ENCODE assay signal across 16 cellular contexts in genomic region chr19:20858861-20859260, GRCh38.
A peak's percentile ranks its signal among the peaks of the same experiment; 100 is the strongest.
DNase-seq lines count a peak whose midpoint lies in the region; ATAC-seq and TF ChIP-seq lines count a peak whose summit lies in the region.
"Had no signal": no experiment of that assay in that cellular context is flagged by ENCODE, and none has a peak within 500 bp of the region (broad histone marks: within the 10 kb centered on the region; RNA-seq: fewer than 3 reads in every experiment).

No MANE protein-coding gene starts in this region.

- H3K4me3 ChIP-seq in BLaER1 treated with 17β-estradiol and CSF1 and Interleukin-3, amounts not matched to agents 10 nM and 100 nM, result peak overlapping the region in 2 of 10 experiments; percentile 2 to 14; a peak in 1 of 20 replicates
- peak overlapping the region; percentile 18 for H3K4me3 ChIP-seq in NT2/D1 (ENCODE audit: insufficient read length, low read depth)
- H3K4me3 ChIP-seq in endodermal cell (ENCODE audit: low read length), result no peak overlapping the region
- H3K4me3 ChIP-seq in coronary artery, result no peak overlapping the region

- H3K27ac Mint-ChIP-seq in endodermal cell, result no peak overlapping the region

- peaks cover 64 to 89% (median 79%) of the 10 kb centered on the region in 11 experiments for H3K9me3 ChIP-seq in BLaER1 treated with 17β-estradiol and CSF1 and Interleukin-3, amounts not matched to agents 10 nM and 100 nM (replicated peaks in 1 of 11)
- peaks cover 9% of the 10 kb centered on the region; the same call in 1 of the 2 replicates for H3K9me3 ChIP-seq in NT2/D1 (ENCODE audit: insufficient read depth, low read length)
- H3K9me3 ChIP-seq in endodermal cell (ENCODE audit: control insufficient read depth, low read length), result peaks cover 26% of the 10 kb centered on the region

- H3K4me1 ChIP-seq in BLaER1 treated with 17β-estradiol and CSF1 and Interleukin-3, amounts not matched to agents 10 nM and 100 nM, result peaks cover 0 to 15% (median 12%) of the 10 kb centered on the region in 10 experiments; a peak in 12 of 20 replicates
- no peaks in the 10 kb centered on the region for H3K4me1 ChIP-seq in NT2/D1 (ENCODE audit: insufficient read depth, insufficient read length)
- no peaks in the 10 kb centered on the region for H3K4me1 ChIP-seq in endodermal cell (ENCODE audit: control insufficient read depth, insufficient read depth, low read length)

- no peaks in the 10 kb centered on the region for H3K27me3 ChIP-seq in BLaER1 treated with 17β-estradiol and CSF1 and Interleukin-3, amounts not matched to agents 10 nM and 100 nM
- H3K27me3 ChIP-seq in NT2/D1 (ENCODE audit: insufficient read depth, insufficient read length) (no peaks in the 10 kb centered on the region), endodermal cell (ENCODE audit: control insufficient read depth, insufficient read depth, low read length, poor library complexity, severe bottlenecking) (no peaks in the 10 kb centered on the region)

- H3K4me2 ChIP-seq in BLaER1 treated with 17β-estradiol and CSF1 and Interleukin-3, amounts not matched to agents 10 nM and 100 nM, result peak overlapping the region in 8 of 11 experiments; percentile 16 to 66 (median 48); a peak in 15 of 22 replicates
- H3K4me2 ChIP-seq: KMS-11 had no signal

- H3K4me1 Mint-ChIP-seq in endodermal cell, result no peaks in the 10 kb centered on the region
- H3K4me1 Mint-ChIP-seq: CD4-positive, alpha-beta memory T cell had no signal

- no peaks in the 10 kb centered on the region for H3K27me3 Mint-ChIP-seq in endodermal cell (ENCODE audit: insufficient read depth)
- H3K27me3 Mint-ChIP-seq: CD4-positive, alpha-beta memory T cell had no signal

- WGBS in endodermal cell (ENCODE audit: insufficient coverage in 1 of 2, insufficient read length in 1 of 2), 2 experiments, result 70 to 78% methylated on average over 2 to 4 of the region's 4 CpGs

- ATAC-seq in HG02938 (IDR thresholded peaks at IDR 0.05; ENCODE audit: unreplicated experiment) (no peak), GM19467 (IDR thresholded peaks at IDR 0.05; ENCODE audit: unreplicated experiment) (no peak)

- no peak for TF ChIP-seq CTCF in endodermal cell (conservative IDR thresholded peaks at IDR 0.05)
- no peak for TF ChIP-seq CTCF in coronary artery (IDR thresholded peaks at IDR 0.05)

- no peak overlapping the region for H3K27ac ChIP-seq in BLaER1 treated with 17β-estradiol and CSF1 and Interleukin-3, amounts not matched to agents 10 nM and 100 nM
- no peak overlapping the region for H3K27ac ChIP-seq in endodermal cell (ENCODE audit: low read depth, low read length)
- H3K27ac ChIP-seq in coronary artery, result no peak overlapping the region
- H3K27ac ChIP-seq: C4-2B, KMS-11 had no signal

- no peak overlapping the region for H3K9ac ChIP-seq in BLaER1 treated with 17β-estradiol and CSF1 and Interleukin-3, amounts not matched to agents 10 nM and 100 nM
- no peak overlapping the region for H3K9ac ChIP-seq in NT2/D1 (ENCODE audit: insufficient read length, low read depth)
- no peak overlapping the region for H3K9ac ChIP-seq in endodermal cell (ENCODE audit: extremely low read depth, low read length, poor library complexity, severe bottlenecking)
- H3K9ac ChIP-seq: KMS-11 had no signal

- no peaks in the 10 kb centered on the region for H3K36me3 ChIP-seq in BLaER1 treated with 17β-estradiol and CSF1 and Interleukin-3, amounts not matched to agents 10 nM and 100 nM
- H3K36me3 ChIP-seq in NT2/D1 (ENCODE audit: insufficient read depth, insufficient read length, low read length) (no peaks in the 10 kb centered on the region), endodermal cell (ENCODE audit: control insufficient read depth, insufficient read depth, low read length) (no peaks in the 10 kb centered on the region)

- no peak overlapping the region for H3K4me3 Mint-ChIP-seq in endodermal cell

- H3K9me3 Mint-ChIP-seq in endodermal cell, result peaks cover 73% of the 10 kb centered on the region

- no peaks in the 10 kb centered on the region for H3K36me3 Mint-ChIP-seq in endodermal cell (ENCODE audit: low read depth)

- DNase-seq in NT2/D1 (ENCODE audit: low read depth, low spot score) (no peak), endodermal cell (peak; percentile 69), ureter (ENCODE audit: low spot score) (peak; percentile 3), coronary artery (ENCODE audit: low spot score) (no peak)
- DNase-seq: ACHN; CD4-positive, alpha-beta memory T cell; COR-L47; DMS153; DMS79 treated with DMSO at 0.1 percent for 48 hours; EL; GDM1 had no signal

- no peaks in the 10 kb centered on the region for H4K20me1 ChIP-seq in BLaER1 treated with 17β-estradiol and CSF1 and Interleukin-3, amounts not matched to agents 10 nM and 100 nM

Comparison
In these comparisons a context has a peak if more than half of its experiments do, and no peak if none do; other contexts are left out.
1. DNase-seq: peak in endodermal cell (single experiment) and ureter (single experiment); none in NT2/D1 (single experiment) and coronary artery (single experiment).